8 cellular contexts compared by ENCODE assay signal in genomic region chr16:85396879-85397871, GRCh38.
DNase-seq lines count a peak whose midpoint lies in the region; ATAC-seq, FAIRE-seq and TF ChIP-seq lines count a peak whose summit lies in the region.

No MANE protein-coding gene starts in this region.

- peaks cover 4% of the 10 kb centered on the region for H4K20me1 ChIP-seq in GM23338 (replicated peaks; ENCODE audit: insufficient read depth)
- H4K20me1 ChIP-seq in astrocyte (ENCODE audit: insufficient read depth, low read length), result peaks cover 27% of the 10 kb centered on the region

- H3K9me3 Mint-ChIP-seq in GM23338 (no peaks in the 10 kb centered on the region; the same call in 2 of the 3 replicates), astrocyte (ENCODE audit: unreplicated experiment) (no peaks in the 10 kb centered on the region)
- no peaks in the 10 kb centered on the region for H3K9me3 Mint-ChIP-seq in natural killer cell treated with Interleukin-12 subunit alpha and Interleukin-12 subunit beta and Interleukin-15 and Interleukin-18, amount 100 ng/mL, for 72 hours

- no peak overlapping the region for H3K4me2 ChIP-seq in GM23338
- H3K4me2 ChIP-seq in astrocyte (ENCODE audit: low read length), result peak overlapping the region; percentile 78

- peak; percentile 75 for DNase-seq in DMS153 (lab: John Stamatoyannopoulos, UW)
- peak; percentile 54 for DNase-seq in GM23338 (ENCODE audit: low spot score)
- no peak for DNase-seq in astrocyte (ENCODE audit: low read depth)
- DNase-seq in natural killer cell treated with Interleukin-12 subunit alpha and Interleukin-12 subunit beta and Interleukin-15 and Interleukin-18, amount 100 ng/mL, for 72 hours (ENCODE audit: low spot score), result peak; percentile 46
- DNase-seq in NCI-H128 (lab: John Stamatoyannopoulos, UW; ENCODE audit: unreplicated experiment), result no peak
- no peak for DNase-seq in stimulated activated naive CD4-positive, alpha-beta T cell (lab: John Stamatoyannopoulos, UW)
- DNase-seq in NCI-H446 (lab: John Stamatoyannopoulos, UW), result no peak
- no peak for DNase-seq in stimulated activated CD4-positive, alpha-beta T cell treated with anti-CD3 and anti-CD28 coated beads, Interleukin-2, amount 100 ng/mL, for 48 hours

- H3K4me1 ChIP-seq in GM23338 (ENCODE audit: insufficient read depth), result peaks cover 16% of the 10 kb centered on the region; the same call in 1 of the 2 replicates
- peaks cover 31% of the 10 kb centered on the region for H3K4me1 ChIP-seq in astrocyte (ENCODE audit: insufficient read depth, low read length)

- H3K27me3 Mint-ChIP-seq in GM23338 (ENCODE audit: insufficient read depth, low read depth, poor library complexity) (peaks cover 18% of the 10 kb centered on the region), astrocyte (ENCODE audit: low read depth, unreplicated experiment) (peaks cover 4% of the 10 kb centered on the region)
- H3K27me3 Mint-ChIP-seq in natural killer cell treated with Interleukin-12 subunit alpha and Interleukin-12 subunit beta and Interleukin-15 and Interleukin-18, amount 100 ng/mL, for 72 hours, result peaks cover 7 to 8% of the 10 kb centered on the region in 2 donors

- H3K36me3 ChIP-seq in GM23338 (ENCODE audit: insufficient read depth), result no peaks in the 10 kb centered on the region
- H3K36me3 ChIP-seq in astrocyte (ENCODE audit: insufficient read depth, low read length), result no peaks in the 10 kb centered on the region

- H3K4me3 ChIP-seq in GM23338 (no peak overlapping the region), astrocyte (ENCODE audit: insufficient read depth, low read depth, low read length) (no peak overlapping the region)

- H3K79me2 ChIP-seq in GM23338 (replicated peaks; ENCODE audit: insufficient read depth), result no peaks in the 10 kb centered on the region
- no peaks in the 10 kb centered on the region for H3K79me2 ChIP-seq in astrocyte (ENCODE audit: insufficient read depth, low read length)

- H3K9ac ChIP-seq in astrocyte (ENCODE audit: low read length), result peak overlapping the region; percentile 74

- peaks cover 3% of the 10 kb centered on the region for H3K9me3 ChIP-seq in astrocyte (ENCODE audit: insufficient read depth, low read depth, low read length)

- H3K36me3 Mint-ChIP-seq in GM23338 (ENCODE audit: low read depth) (no peaks in the 10 kb centered on the region), astrocyte (ENCODE audit: low read depth, unreplicated experiment) (no peaks in the 10 kb centered on the region)
- H3K36me3 Mint-ChIP-seq in natural killer cell treated with Interleukin-12 subunit alpha and Interleukin-12 subunit beta and Interleukin-15 and Interleukin-18, amount 100 ng/mL, for 72 hours, result no peaks in the 10 kb centered on the region

- peaks cover 10% of the 10 kb centered on the region; the same call in 1 of the 2 replicates for H3F3A ChIP-seq in GM23338 (replicated peaks; ENCODE audit: low read depth)

- ATAC-seq in GM23338, result peak; percentile 8
- ATAC-seq in natural killer cell treated with Interleukin-12 subunit alpha and Interleukin-12 subunit beta and Interleukin-15 and Interleukin-18, amount 100 ng/mL, for 72 hours, result no peak

- H3K4me3 Mint-ChIP-seq in GM23338 (no peak overlapping the region; the same call in 2 of the 3 replicates), astrocyte (ENCODE audit: unreplicated experiment) (no peak overlapping the region)
- no peak overlapping the region for H3K4me3 Mint-ChIP-seq in natural killer cell treated with Interleukin-12 subunit alpha and Interleukin-12 subunit beta and Interleukin-15 and Interleukin-18, amount 100 ng/mL, for 72 hours

- peaks cover 49% of the 10 kb centered on the region for H3K4me1 Mint-ChIP-seq in GM23338
- peaks cover 16% of the 10 kb centered on the region for H3K4me1 Mint-ChIP-seq in astrocyte (ENCODE audit: low read depth, unreplicated experiment)
- H3K4me1 Mint-ChIP-seq in natural killer cell treated with Interleukin-12 subunit alpha and Interleukin-12 subunit beta and Interleukin-15 and Interleukin-18, amount 100 ng/mL, for 72 hours (ENCODE audit: low read depth in 2 of 2), result no peaks in the 10 kb centered on the region

- TF ChIP-seq CTCF in GM23338 (conservative IDR thresholded peaks at IDR 0.05; ENCODE audit: low read depth in 2 of 2) (peak; percentile 9 to 47; a peak in 2 of 4 replicates), astrocyte (IDR thresholded peaks at IDR 0.05; ENCODE audit: insufficient read depth, low read depth, low read length) (no peak)

- H2AFZ ChIP-seq in GM23338 (no peak overlapping the region), astrocyte (ENCODE audit: low read depth, low read length) (no peak overlapping the region)

- H3K27me3 ChIP-seq in GM23338 (ENCODE audit: insufficient read depth) (no peaks in the 10 kb centered on the region), astrocyte (ENCODE audit: insufficient read depth, low read length) (no peaks in the 10 kb centered on the region)

- H3K27ac ChIP-seq in GM23338 (ENCODE audit: low read depth), result no peak overlapping the region; the same call in 1 of the 2 replicates
- no peak overlapping the region for H3K27ac ChIP-seq in astrocyte (ENCODE audit: low read depth, low read length)

- H3K27ac Mint-ChIP-seq in GM23338, result no peak overlapping the region
- no peak overlapping the region for H3K27ac Mint-ChIP-seq in astrocyte (ENCODE audit: unreplicated experiment)
- no peak overlapping the region for H3K27ac Mint-ChIP-seq in natural killer cell treated with Interleukin-12 subunit alpha and Interleukin-12 subunit beta and Interleukin-15 and Interleukin-18, amount 100 ng/mL, for 72 hours

- no peak for FAIRE-seq in astrocyte (lab: Jason Lieb, UNC)

- H3K9me2 ChIP-seq in GM23338 (ENCODE audit: insufficient read depth), result no peaks in the 10 kb centered on the region

TF ChIP-seq in GM23338, 12 proteins besides CTCF, POLR2A, EP300 and RAD21 (continues in another document):
- no peak for TF ChIP-seq POLR2AphosphoS5 (IDR thresholded peaks at IDR 0.05; ENCODE audit: low read depth)
- no peak for TF ChIP-seq JUNB (IDR thresholded peaks at IDR 0.05; ENCODE audit: unreplicated experiment)
- no peak for TF ChIP-seq EZH2 (IDR thresholded peaks at IDR 0.05; ENCODE audit: low read depth, unreplicated experiment)
- no peak for TF ChIP-seq REST (IDR thresholded peaks at IDR 0.05; ENCODE audit: unreplicated experiment)
- TF ChIP-seq EZH2phosphoT487 (IDR thresholded peaks at IDR 0.05; ENCODE audit: unreplicated experiment), result no peak
- TF ChIP-seq ZNF331 (CRISPR knock-in tag; IDR thresholded peaks at IDR 0.05; ENCODE audit: low read depth), result no peak

Comparison
In these comparisons a context has a peak if more than half of its experiments do, and no peak if none do; other contexts are left out.
1. DNase-seq: peak in DMS153 (single experiment), GM23338 (single experiment) and natural killer cell treated with Interleukin-12 subunit alpha and Interleukin-12 subunit beta and Interleukin-15 and Interleukin-18, amount 100 ng/mL, for 72 hours (single experiment); none in astrocyte (single experiment), NCI-H128 (single experiment), stimulated activated naive CD4-positive, alpha-beta T cell (0 of 6), NCI-H446 (0 of 2) and stimulated activated CD4-positive, alpha-beta T cell treated with anti-CD3 and anti-CD28 coated beads, Interleukin-2, amount 100 ng/mL, for 48 hours (0 of 2).